In genomic region chr20:13148402-13148801, GRCh38 we compare ENCODE assay signal across 20 cellular contexts.
"Had no signal": no experiment of that assay in that cellular context is flagged by ENCODE, and none has a peak within 500 bp of the region (broad histone marks: within the 10 kb centered on the region; RNA-seq: fewer than 3 reads in every experiment).

No MANE protein-coding gene starts in this region.

- H3K9me3 Mint-ChIP-seq: natural killer cell had no signal

- H3K4me3 ChIP-seq: breast epithelium, gastroesophageal sphincter, mucosa of descending colon, psoas muscle, sigmoid colon, tibial artery had no signal

- H3K4me1 ChIP-seq: breast epithelium, gastroesophageal sphincter, parathyroid adenoma had no signal

- H3K36me3 ChIP-seq: breast epithelium, gastroesophageal sphincter, sigmoid colon, tibial artery had no signal

- H3K27ac Mint-ChIP-seq: natural killer cell had no signal

- H3K27me3 ChIP-seq: breast epithelium, gastroesophageal sphincter, sigmoid colon, tibial artery had no signal

- DNase-seq: effector memory CD4-positive, alpha-beta T cell; glutamatergic neuron; kidney; left cardiac atrium; left ventricle myocardium superior; mammary epithelial cell; mucosa of descending colon; natural killer cell; occipital lobe; psoas muscle; sigmoid colon; small intestine; stimulated activated CD4-positive, alpha-beta T cell treated with anti-CD3 and anti-CD28 coated beads, Interleukin-12 subunit alpha, Interleukin-12 subunit beta, amount 100 ng/mL, for 4 hours; stimulated activated naive CD4-positive, alpha-beta T cell; tibial artery had no signal

- H3K9me3 ChIP-seq: breast epithelium, gastroesophageal sphincter, mucosa of descending colon, psoas muscle, sigmoid colon, tibial artery had no signal

- H3K4me3 Mint-ChIP-seq: central memory CD8-positive, alpha-beta T cell; natural killer cell had no signal

- ATAC-seq: esophagus mucosa, gastroesophageal sphincter, left cardiac atrium, left ventricle myocardium superior, mucosa of descending colon, natural killer cell had no signal

- H3K27ac ChIP-seq: gastroesophageal sphincter, parathyroid adenoma, psoas muscle, sigmoid colon, tibial artery had no signal

- H3K4me1 Mint-ChIP-seq: central memory CD8-positive, alpha-beta T cell; natural killer cell had no signal
